1 cellular context compared by ENCODE assay signal in genomic region chr14:20499881-20500280, GRCh38.
TF ChIP-seq lines count a peak whose summit lies in the region.

No MANE protein-coding gene starts in this region.

TF ChIP-seq in endothelial cell of umbilical vein, 7 proteins besides CTCF, POLR2A, EP300 and RAD21:
- no peak for TF ChIP-seq FOS (IDR thresholded peaks at IDR 0.05; ENCODE audit: borderline replicate concordance, insufficient read depth, low read length)
- no peak for TF ChIP-seq MAX (IDR thresholded peaks at IDR 0.05; ENCODE audit: insufficient read depth, insufficient read length)
- TF ChIP-seq MYC (IDR thresholded peaks at IDR 0.05; ENCODE audit: low read depth, low read length), result no peak
- no peak for TF ChIP-seq EZH2 (IDR thresholded peaks at IDR 0.05; ENCODE audit: borderline replicate concordance, low read depth, low read length, severe bottlenecking)
- TF ChIP-seq POLR2AphosphoS5 (IDR thresholded peaks at IDR 0.05; ENCODE audit: insufficient read depth, low read depth, low read length), result no peak
- TF ChIP-seq JUN (IDR thresholded peaks at IDR 0.05; ENCODE audit: borderline replicate concordance, insufficient read depth, insufficient read length, low read depth), result no peak
- TF ChIP-seq GATA2 (IDR thresholded peaks at IDR 0.05; ENCODE audit: insufficient read depth, insufficient read length, low read depth, low read length), result no peak
